In the genomic region with DNA sequence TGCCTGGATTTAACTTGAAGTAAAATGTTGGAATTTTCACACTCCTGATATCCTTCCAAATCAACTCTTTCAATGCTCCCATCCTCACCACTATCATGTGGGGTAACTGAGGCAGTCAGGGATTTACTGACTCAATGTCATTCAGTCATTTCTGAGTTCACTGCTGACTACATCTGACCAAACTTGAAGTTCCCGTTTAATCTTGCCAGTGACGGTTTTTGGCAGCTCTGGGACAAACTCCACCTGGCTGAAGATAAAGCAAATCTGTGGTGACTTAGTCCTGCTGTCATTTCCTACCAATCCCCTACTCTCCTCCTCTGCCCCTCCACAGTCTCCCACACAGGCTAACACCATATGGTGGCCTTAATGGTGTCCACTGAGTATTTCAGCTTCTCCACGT, we compare ENCODE assay signal across 24 cellular contexts. TPM values are rescaled to one million over a fixed set of nuclear protein-coding genes. Genes with fewer than 3 reads are reported as not detected.
"Had no signal": no experiment of that assay in that cellular context is flagged by ENCODE, and none has a peak within 500 bp of the region (broad histone marks: within the 10 kb centered on the region; RNA-seq: fewer than 3 reads in every experiment).

No MANE protein-coding gene starts in this region.

- H3K4me2 ChIP-seq: SK-N-SH had no signal

- DNase-seq: KBM-7, MV-4-11, NCI-H1048, NCI-H1105, NCI-H1417 treated with DMSO at 0.1 percent for 48 hours, NCI-H146, NCI-H1694 treated with DMSO at 0.1 percent for 48 hours, NCI-H1930, NCI-H2081, NCI-H2171, NCI-H226, NCI-H446, NCI-H510A, NCI-H524 treated with DMSO at 0.1 percent for 48 hours, NCI-H69, NCI-H774, SHP77, SK-N-SH had no signal

- H3K9me3 ChIP-seq: SK-N-SH had no signal

- H3K9ac ChIP-seq: SK-N-SH had no signal

- H3K27ac ChIP-seq: RWPE1 had no signal

RNA-seq across cellular contexts. Expression of a gene that starts 22.7 kb away (rescaled TPM):
- total RNA-seq: HT1080, LHCN-M2, MCF 10A, SK-MEL-5 had no signal
- polyA plus RNA-seq: IgD-negative memory B cell, SK-N-SH had no signal
